Comparison of ENCODE assay signal across 7 cellular contexts in genomic region chr2:144358979-144359541, GRCh38.
DNase-seq lines count a peak whose midpoint lies in the region; ATAC-seq, FAIRE-seq and TF ChIP-seq lines count a peak whose summit lies in the region.

No MANE protein-coding gene starts in this region.

- no peak overlapping the region for H3K4me2 ChIP-seq in parathyroid adenoma (ENCODE audit: low read length)

- intact Hi-C loops in sciatic nerve (cut with DNase I) (no loop called here), kidney (cut with DNase I) (no loop called here), stomach (cut with DNase I; ENCODE audit: low total_unique reads) (no loop called here)

- H3K4me1 ChIP-seq in SJSA1 (replicated peaks) (peaks cover 51% of the 10 kb centered on the region), parathyroid adenoma (peaks cover 3% of the 10 kb centered on the region), kidney (ENCODE audit: control insufficient read depth in 1 of 2, insufficient read depth in 1 of 2, low read depth in 1 of 2, low read length in 2 of 2) (no peaks in the 10 kb centered on the region), stomach (no peaks in the 10 kb centered on the region)

- TF ChIP-seq EP300 in stomach (IDR thresholded peaks at IDR 0.05) = no peak

- TF ChIP-seq CTCF in parathyroid adenoma (IDR thresholded peaks at IDR 0.05) (no peak), kidney (IDR thresholded peaks at IDR 0.05; ENCODE audit: borderline replicate concordance, extremely low read depth, insufficient read depth) (no peak), stomach (IDR thresholded peaks at IDR 0.05) (no peak)

- peak; percentile 49 to 79 for DNase-seq in SJSA1 (ENCODE audit: low read depth in 1 of 2, low spot score in 2 of 2)
- DNase-seq in sciatic nerve (ENCODE audit: low spot score) = no peak
- no peak for DNase-seq in kidney
- no peak for DNase-seq in stomach

- no peaks in the 10 kb centered on the region for H3K9me3 ChIP-seq in SJSA1 (replicated peaks)
- no peaks in the 10 kb centered on the region for H3K9me3 ChIP-seq in parathyroid adenoma (ENCODE audit: control insufficient read depth, low read length)
- H3K9me3 ChIP-seq in kidney (ENCODE audit: control insufficient read depth in 1 of 2, low read length in 2 of 2) = no peaks in the 10 kb centered on the region
- H3K9me3 ChIP-seq in stomach = no peaks in the 10 kb centered on the region

- FAIRE-seq in kidney (lab: Jason Lieb, UNC) = no peak

- no peak for TF ChIP-seq POLR2A in stomach (IDR thresholded peaks at IDR 0.05)

- H3K9ac ChIP-seq in parathyroid adenoma (no peak overlapping the region), kidney (ENCODE audit: low read length in 2 of 2) (no peak overlapping the region)

- peak; percentile 66 for ATAC-seq in GM19023 (IDR thresholded peaks at IDR 0.05; ENCODE audit: unreplicated experiment)
- peak; percentile 67 for ATAC-seq in HG02759 (IDR thresholded peaks at IDR 0.05; ENCODE audit: unreplicated experiment)
- ATAC-seq in sciatic nerve = no peak

- H3K4me3 ChIP-seq in SJSA1 (no peak overlapping the region), parathyroid adenoma (ENCODE audit: low read depth, low read length) (no peak overlapping the region), kidney (ENCODE audit: low read length in 2 of 2) (no peak overlapping the region), stomach (no peak overlapping the region)

- no peaks in the 10 kb centered on the region for H3K27me3 ChIP-seq in SJSA1 (replicated peaks)
- H3K27me3 ChIP-seq in parathyroid adenoma (ENCODE audit: control insufficient read depth, insufficient read depth, low read length) = no peaks in the 10 kb centered on the region
- H3K27me3 ChIP-seq in stomach = no peaks in the 10 kb centered on the region

- H3K36me3 ChIP-seq in SJSA1 (no peaks in the 10 kb centered on the region), parathyroid adenoma (ENCODE audit: control insufficient read depth, insufficient read depth, low read length) (no peaks in the 10 kb centered on the region), kidney (ENCODE audit: control insufficient read depth in 1 of 2, insufficient read depth in 2 of 2, low read length in 2 of 2) (no peaks in the 10 kb centered on the region), stomach (no peaks in the 10 kb centered on the region)

- 76 to 78% (median 77%) methylated on average over 4 of the region's 4 CpGs for WGBS in stomach, 5 donors

- no peaks in the 10 kb centered on the region for H3K79me2 ChIP-seq in parathyroid adenoma

- peak overlapping the region; percentile 96 for H3K27ac ChIP-seq in SJSA1
- H3K27ac ChIP-seq in parathyroid adenoma = no peak overlapping the region
- H3K27ac ChIP-seq in kidney (ENCODE audit: low read depth in 2 of 2, low read length in 2 of 2) = no peak overlapping the region
- H3K27ac ChIP-seq in stomach = peak overlapping the region in 2 of 5 donors; percentile 43 to 46

- H2AFZ ChIP-seq in parathyroid adenoma = peak overlapping the region; percentile 2

Comparison
In these comparisons a context has a peak if more than half of its experiments do, and no peak if none do; other contexts are left out.
1. DNase-seq: peak in SJSA1 (2 of 2); none in sciatic nerve (single experiment), kidney (single experiment) and stomach (single experiment).